13 cellular contexts compared by ENCODE assay signal in the genomic region with DNA sequence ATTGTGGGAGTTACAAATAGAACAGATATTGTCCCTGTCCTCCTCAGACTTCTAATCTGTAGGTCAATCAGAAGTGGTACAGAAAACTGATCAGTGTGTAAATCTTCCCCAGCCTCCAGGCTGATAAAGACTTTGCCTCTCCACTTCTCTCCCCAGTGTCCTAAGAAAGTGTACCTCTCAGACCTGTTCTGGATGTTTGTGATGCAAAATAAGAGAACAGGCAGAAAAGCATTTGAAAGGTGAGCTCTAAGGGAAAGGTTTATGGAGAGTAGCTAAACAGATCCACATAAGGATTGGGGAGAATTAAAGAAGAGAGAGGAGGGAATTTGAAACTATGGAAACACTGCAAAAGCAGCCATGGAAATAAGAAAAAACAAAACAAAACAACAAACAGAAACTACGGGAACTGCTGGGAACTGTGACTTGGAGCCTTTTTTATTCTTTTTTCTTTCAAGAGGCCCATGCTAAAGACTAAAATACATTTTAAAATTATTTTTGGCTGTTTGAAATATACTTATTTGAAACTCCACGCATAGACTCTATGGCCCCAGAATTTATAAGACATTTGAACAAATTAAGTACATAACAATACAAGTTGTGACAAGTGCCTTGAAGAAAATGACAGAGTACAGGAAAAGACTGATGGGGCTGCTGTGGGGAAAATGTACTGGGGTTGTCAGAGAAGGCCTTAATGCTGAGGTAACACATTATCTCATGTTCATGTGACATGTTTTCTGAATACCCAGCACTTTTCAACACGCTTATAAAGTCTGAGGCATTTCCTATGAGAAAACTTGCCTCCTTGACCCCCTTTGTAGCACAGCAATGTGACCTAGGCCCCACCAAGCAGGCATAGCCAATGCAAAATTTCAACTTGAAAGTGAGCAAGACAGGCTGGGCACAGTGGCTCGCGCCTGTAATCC. TPM values are rescaled to one million over a fixed set of nuclear protein-coding genes. Genes with fewer than 3 reads are reported as not detected.
DNase-seq lines count a peak whose midpoint lies in the region; ATAC-seq, FAIRE-seq and TF ChIP-seq lines count a peak whose summit lies in the region.
"Had no signal": no experiment of that assay in that cellular context is flagged by ENCODE, and none has a peak within 500 bp of the region (broad histone marks: within the 10 kb centered on the region; RNA-seq: fewer than 3 reads in every experiment).

No MANE protein-coding gene starts in this region.

- no peak overlapping the region for H4K5ac ChIP-seq in H1 (ENCODE audit: insufficient read length, low read depth, low read length)

- peak overlapping the region in 3 of 4 experiments; percentile 9 to 36 (median 11); a peak in 4 of 8 replicates for H3K4me3 ChIP-seq in H1 (ENCODE audit: extremely low read depth in 1 of 4, insufficient read depth in 2 of 4, low read depth in 3 of 4, low read length in 4 of 4)
- H3K4me3 ChIP-seq in heart left ventricle = no peak overlapping the region
- H3K4me3 ChIP-seq: BLaER1, prostate gland had no signal

- CTCF ChIA-PET in CD4-positive, alpha-beta T cell (lab: Charles Lee) = no interaction called here
- CTCF ChIA-PET in H1 (lab: Charles Lee; ENCODE audit: partially characterized antibody) = interaction anchor here (1.3 to 1.4 kb wide), 2 partner anchors 92 to 137 kb away, joined by 4 read pairs; no protein-coding TSS in a partner anchor

- FAIRE-seq in H1 (lab: Jason Lieb, UNC) = peak; percentile 39

- H3K4me1 Mint-ChIP-seq in CD4-positive, alpha-beta T cell (ENCODE audit: low read depth) = peaks cover 29% of the 10 kb centered on the region
- H3K4me1 Mint-ChIP-seq in IgD-negative memory B cell = peaks cover 13 to 25% (median 15%) of the 10 kb centered on the region in 3 donors
- peaks cover 8 to 19% (median 13%) of the 10 kb centered on the region in 4 donors for H3K4me1 Mint-ChIP-seq in naive thymus-derived CD8-positive, alpha-beta T cell

- H2BK120ac ChIP-seq in H1 (replicated peaks; ENCODE audit: low read depth, low read length) = no peak overlapping the region

- ATAC-seq in CD4-positive, alpha-beta T cell (ENCODE audit: poor library complexity) = no peak
- no peak for ATAC-seq in naive thymus-derived CD8-positive, alpha-beta T cell
- ATAC-seq in heart left ventricle = no peak

- H3K36me3 Mint-ChIP-seq in CD4-positive, alpha-beta T cell (ENCODE audit: low read depth) = peaks cover 42% of the 10 kb centered on the region
- H3K36me3 Mint-ChIP-seq in IgD-negative memory B cell = no peaks in the 10 kb centered on the region
- peaks cover 0 to 39% (median 6%) of the 10 kb centered on the region in 3 donors for H3K36me3 Mint-ChIP-seq in naive thymus-derived CD8-positive, alpha-beta T cell

- no peaks in the 10 kb centered on the region for H3K9me3 Mint-ChIP-seq in CD4-positive, alpha-beta T cell
- H3K9me3 Mint-ChIP-seq in IgD-negative memory B cell = no peaks in the 10 kb centered on the region
- no peaks in the 10 kb centered on the region for H3K9me3 Mint-ChIP-seq in naive thymus-derived CD8-positive, alpha-beta T cell

- H3K23ac ChIP-seq in H1 (ENCODE audit: insufficient read length) = no peak overlapping the region

- intact Hi-C loops in CD4-positive, alpha-beta T cell (cut with DNase I, micrococcal nuclease) = loop anchor here in 1 of 2 experiments (5.0 to 10.0 kb wide), 2 partner anchors 53 to 205 kb away; partner anchors contain the start of gene TRAF5
- intact Hi-C loops in heart left ventricle (cut with DNase I) = loop anchor here in 1 of 10 donors (5.0 kb wide), 1 partner anchor 45 kb away; no protein-coding TSS in a partner anchor

- no peak overlapping the region for H3K4me3 Mint-ChIP-seq in CD4-positive, alpha-beta T cell
- peak overlapping the region in 1 of 4 donors; percentile 55 for H3K4me3 Mint-ChIP-seq in IgD-negative memory B cell
- no peak overlapping the region for H3K4me3 Mint-ChIP-seq in naive thymus-derived CD8-positive, alpha-beta T cell

- 76% methylated on average over 5 of the region's 5 CpGs; no CpG with 5 or more reads in 1 of the 2 experiments for WGBS in H1 (ENCODE audit: extremely low coverage in 1 of 2, insufficient coverage in 1 of 2, insufficient read length in 1 of 2, insufficient replicate concordance in 2 of 2, low coverage in 1 of 2, low lambda C conversion rate in 2 of 2, missing lambda C conversion rate in 1 of 2), 2 experiments
- WGBS in heart left ventricle, 4 donors = 80 to 91% (median 83%) methylated on average over 5 of the region's 5 CpGs

- H3K14ac ChIP-seq in H1 (ENCODE audit: insufficient read length) = no peak overlapping the region

- H2BK5ac ChIP-seq in H1 (ENCODE audit: low read depth, low read length) = no peak overlapping the region

- no peaks in the 10 kb centered on the region for H3K27me3 Mint-ChIP-seq in CD4-positive, alpha-beta T cell
- no peaks in the 10 kb centered on the region for H3K27me3 Mint-ChIP-seq in IgD-negative memory B cell
- H3K27me3 Mint-ChIP-seq in naive thymus-derived CD8-positive, alpha-beta T cell = no peaks in the 10 kb centered on the region

- H3K56ac ChIP-seq in H1 (replicated peaks; ENCODE audit: insufficient read length, low read depth, low read length) = no peak overlapping the region

- H2BK20ac ChIP-seq in H1 (ENCODE audit: low read length) = no peak overlapping the region

- no peak overlapping the region for H2AFZ ChIP-seq in H1 (ENCODE audit: low read length)

- H3K4me1 ChIP-seq in H1 (replicated peaks in 1 of 4; ENCODE audit: control insufficient read depth in 3 of 4, insufficient read depth in 4 of 4, low read length in 3 of 4) = peaks cover 0 to 15% (median 10%) of the 10 kb centered on the region in 4 experiments; a peak in 5 of 7 replicates
- H3K4me1 ChIP-seq in heart left ventricle = peaks cover 0 to 14% (median 0%) of the 10 kb centered on the region in 12 donors
- H3K4me1 ChIP-seq: BLaER1, prostate gland had no signal

- H3K9me3 ChIP-seq in CD4-positive, alpha-beta T cell (ENCODE audit: control insufficient read depth, low read length) = no peaks in the 10 kb centered on the region
- no peaks in the 10 kb centered on the region for H3K9me3 ChIP-seq in H1 (ENCODE audit: insufficient read depth in 2 of 2, low read depth in 1 of 2, low read length in 1 of 2)
- H3K9me3 ChIP-seq in heart left ventricle = no peaks in the 10 kb centered on the region
- H3K9me3 ChIP-seq: prostate gland had no signal

- no peaks in the 10 kb centered on the region for H3K79me2 ChIP-seq in H1 (ENCODE audit: control insufficient read depth in 1 of 2, insufficient read depth in 2 of 2, low read length in 2 of 2)

- H2BK12ac ChIP-seq in H1 (ENCODE audit: low read depth, low read length) = no peak overlapping the region

- no peak overlapping the region for H2AK5ac ChIP-seq in H1 (ENCODE audit: low read depth, low read length)

- H3K27ac ChIP-seq in CD4-positive, alpha-beta T cell (ENCODE audit: low read depth, low read length) = no peak overlapping the region
- H3K27ac ChIP-seq in H1 (ENCODE audit: low read depth, low read length) (peak overlapping the region; percentile 11; the same call in 1 of the 2 replicates), heart left ventricle (peak overlapping the region in 1 of 12 donors; percentile 22)
- H3K27ac ChIP-seq: BLaER1, prostate gland had no signal

- no peaks in the 10 kb centered on the region for H3K79me1 ChIP-seq in H1 (ENCODE audit: low read depth, low read length)

- TF ChIP-seq POLR2A in H1 (IDR thresholded peaks at IDR 0.05; ENCODE audit: control extremely low read depth in 1 of 2, low read depth in 2 of 2, low read length in 2 of 2) (no peak), heart left ventricle (IDR thresholded peaks at IDR 0.05) (no peak)

- TF ChIP-seq EP300 in H1 (IDR thresholded peaks at IDR 0.05; ENCODE audit: borderline replicate concordance in 1 of 2, low read depth in 2 of 2, low read length in 2 of 2) = no peak

- no peak overlapping the region for H2BK15ac ChIP-seq in H1 (ENCODE audit: low read length)

- no peak overlapping the region for H3K4ac ChIP-seq in H1 (replicated peaks; ENCODE audit: insufficient read length, low read depth, low read length)

- H4K8ac ChIP-seq in H1 (ENCODE audit: extremely low read depth, insufficient read depth, low read length) = no peak overlapping the region

- no peak overlapping the region for H3K18ac ChIP-seq in H1 (ENCODE audit: extremely low read depth, low read length)

- no peak for DNase-seq in CD4-positive, alpha-beta T cell
- DNase-seq in H1 (ENCODE audit: low read depth in 1 of 2, low spot score in 2 of 2) (no peak), hepatic stellate cell (ENCODE audit: low spot score) (no peak), heart left ventricle (no peak), HUDEP-2 (lab: John Stamatoyannopoulos, UW; ENCODE audit: unreplicated experiment in 76 of 76) (no peak), activated gamma-delta T cell (lab: John Stamatoyannopoulos, UW) (no peak)
- no peak for DNase-seq in naive thymus-derived CD8-positive, alpha-beta T cell
- DNase-seq: NCI-H2029 treated with DMSO at 0.1 percent for 48 hours; stimulated activated CD4-positive, alpha-beta T cell treated with anti-CD3 and anti-CD28 coated beads, Interleukin-4, amount 100 ng/mL, for 1 hour; stimulated activated naive CD8-positive, alpha-beta T cell treated with anti-CD3 and anti-CD28 coated beads, Interleukin-15, Interleukin-2, amounts not matched to agents 100 U/mL and 50 U/mL, for 24 hours had no signal

- no peaks in the 10 kb centered on the region for H4K20me1 ChIP-seq in H1 (replicated peaks in 1 of 2; ENCODE audit: control insufficient read depth in 1 of 2, insufficient read depth in 2 of 2, low read length in 2 of 2)
- H4K20me1 ChIP-seq: BLaER1 had no signal

- TF ChIP-seq RAD21 in H1 (IDR thresholded peaks at IDR 0.05 in 1 of 2, conservative IDR thresholded peaks at IDR 0.05 in 1 of 2; ENCODE audit: low read depth in 2 of 2, low read length in 2 of 2) = no peak

- H3K36me3 ChIP-seq in H1 (ENCODE audit: control insufficient read depth in 2 of 4, insufficient read depth in 4 of 4, low read length in 3 of 4) (no peaks in the 10 kb centered on the region; a peak in 1 of 8 replicates), heart left ventricle (peaks cover 0 to 41% (median 12%) of the 10 kb centered on the region in 9 donors)
- H3K36me3 ChIP-seq: prostate gland had no signal

- POLR2A ChIA-PET in CD4-positive, alpha-beta T cell (lab: Charles Lee) = interaction anchor here (0.6 kb wide), 1 partner anchor 9 kb away, joined by 3 read pairs; no protein-coding TSS in a partner anchor
- POLR2A ChIA-PET in H1 (lab: Charles Lee; ENCODE audit: partially characterized antibody) = interaction anchor here (0.8 kb wide), 1 partner anchor 42 kb away, joined by 3 read pairs; no protein-coding TSS in a partner anchor
- POLR2A ChIA-PET in naive thymus-derived CD8-positive, alpha-beta T cell (lab: Charles Lee) = no interaction called here

- no peak overlapping the region for H4K91ac ChIP-seq in H1 (replicated peaks; ENCODE audit: insufficient read length, low read length)

- no peaks in the 10 kb centered on the region for H3K27me3 ChIP-seq in CD4-positive, alpha-beta T cell (ENCODE audit: control insufficient read depth, insufficient read depth, low read length)
- H3K27me3 ChIP-seq in H1 (replicated peaks in 1 of 4; ENCODE audit: control insufficient read depth in 3 of 4, extremely low read depth in 1 of 4, insufficient read depth in 3 of 4, low read length in 3 of 4) (no peaks in the 10 kb centered on the region), heart left ventricle (no peaks in the 10 kb centered on the region)
- H3K27me3 ChIP-seq: BLaER1 had no signal

- no peak overlapping the region for H3K9ac ChIP-seq in H1 (replicated peaks in 1 of 4; ENCODE audit: extremely low read depth in 1 of 4, low read depth in 3 of 4, low read length in 3 of 4)
- H3K9ac ChIP-seq: BLaER1 had no signal

- peak overlapping the region; percentile 47 for H3K27ac Mint-ChIP-seq in CD4-positive, alpha-beta T cell
- peak overlapping the region in 2 of 3 donors; percentile 34 to 41 for H3K27ac Mint-ChIP-seq in IgD-negative memory B cell
- H3K27ac Mint-ChIP-seq in naive thymus-derived CD8-positive, alpha-beta T cell = peak overlapping the region in 9 of 10 donors; percentile 4 to 85 (median 32)

- H3K4me2 ChIP-seq in H1 (ENCODE audit: insufficient read depth in 1 of 2, low read depth in 2 of 2, low read length in 2 of 2) = peak overlapping the region; percentile 41 to 47; a peak in 3 of 4 replicates
- H3K4me2 ChIP-seq: BLaER1 had no signal

- peaks cover 5% of the 10 kb centered on the region; the same call in 1 of the 2 replicates for H3K23me2 ChIP-seq in H1 (ENCODE audit: low read depth, low read length)

- no peak for TF ChIP-seq CTCF in CD4-positive, alpha-beta T cell (IDR thresholded peaks at IDR 0.05)
- TF ChIP-seq CTCF in H1 (IDR thresholded peaks at IDR 0.05; ENCODE audit: control extremely low read depth in 1 of 3, insufficient read depth in 1 of 3, low read depth in 1 of 3, low read length in 3 of 3) (no peak), heart left ventricle (IDR thresholded peaks at IDR 0.05) (no peak)

RNA-seq across cellular contexts. Expression of gene TRAF5, which starts 51.2 kb away (rescaled TPM):
- 10 to 100 TPM; 21.9 to 23.2 TPM for total RNA-seq in CD4-positive, alpha-beta T cell
- polyA plus RNA-seq in IgD-negative memory B cell (78.6 TPM), H1 (2011; rRNA removed) (11.7 and 13.0 TPM in 2 replicates), heart left ventricle (1 to 10 TPM; 1.3 to 2.1 TPM)
- 17.1 and 17.9 TPM in 2 replicates for total RNA-seq in H1 (2021; fragmentation: NEBNext Ultra II Directional; extraction: Animal tissue kit (Norgen Biotek cat#: 25700))
- polyA plus RNA-seq in H1 (2011; cell fraction: cytosol; rRNA removed) = 19.8 TPM
- 32.7 TPM for polyA plus RNA-seq in H1 (2011; cell fraction: nucleus; rRNA removed)
- polyA plus RNA-seq in H1 (2012, experiment 1 of 2) = 12.9 to 18.7 TPM (median 16.8 TPM) in 4 replicates
- polyA plus RNA-seq in H1 (2012, experiment 2 of 2) = 0.73 TPM
- polyA plus RNA-seq in H1 (2013, experiment 1 of 2) = 8.2 TPM
- 8.3 TPM for polyA plus RNA-seq in H1 (2013, experiment 2 of 2)
- 17.2 and 19.7 TPM in 2 replicates for polyA minus RNA-seq in H1 (2011; rRNA and poly(A)+ RNA removed)
- 9.0 TPM for polyA minus RNA-seq in H1 (2011; cell fraction: cytosol; rRNA and poly(A)+ RNA removed)
- 26.8 TPM for polyA minus RNA-seq in H1 (2011; cell fraction: nucleus; rRNA and poly(A)+ RNA removed)
- total RNA-seq in naive thymus-derived CD8-positive, alpha-beta T cell = 10 to 100 TPM; 72.4 to 74.3 TPM
- 10 to 100 TPM; 18.2 to 32.5 (median 18.5) TPM for polyA plus RNA-seq in naive thymus-derived CD8-positive, alpha-beta T cell
- 1 to 10 TPM; 1.6 to 8.8 (median 2.5) TPM for total RNA-seq in heart left ventricle

Comparison
In these comparisons a context has a peak if more than half of its experiments do, and no peak if none do; other contexts are left out.
1. H3K4me3 ChIP-seq: peak in H1 (3 of 4); none in heart left ventricle (0 of 12).
2. Peak in every context shown above with its lines, with median percentiles within 50 percentile points of each other: H3K27ac Mint-ChIP-seq.